In genomic region chr16:25080420-25081131, GRCh38 we compare ENCODE assay signal across 29 cellular contexts.
"Had no signal": no experiment of that assay in that cellular context is flagged by ENCODE, and none has a peak within 500 bp of the region (broad histone marks: within the 10 kb centered on the region; RNA-seq: fewer than 3 reads in every experiment).

No MANE protein-coding gene starts in this region.

- H3K4me1 ChIP-seq: stomach, suprapubic skin, thyroid gland, tibial artery, tibial nerve, transverse colon, upper lobe of left lung, upper lobe of right lung, uterus, vagina had no signal

- H3K27me3 ChIP-seq: stomach, suprapubic skin, testis, thyroid gland, tibial artery, tibial nerve, transverse colon, upper lobe of left lung, upper lobe of right lung, uterus, vagina had no signal

- H3K27me3 Mint-ChIP-seq: stimulated activated memory B cell treated with anti-CD40 and anti-IgM and Interleukin-4, amounts not matched to agents 10 μg/mL and 1 μg/mL and 100 μg/mL, for 72 hours; stimulated activated naive B cell treated with anti-CD40 and anti-IgM and Interleukin-4, amounts not matched to agents 10 μg/mL and 1 μg/mL and 100 μg/mL, for 72 hours; stimulated activated naive CD8-positive, alpha-beta T cell treated with anti-CD3 and anti-CD28 coated beads, Interleukin-15, amount 100 ng/mL, for 72 hours; stimulated activated naive CD8-positive, alpha-beta T cell treated with anti-CD3 and anti-CD28 coated beads, Interleukin-15, Interleukin-2, amounts not matched to agents 100 ng/mL and 50 ng/mL, for 24 hours; type B pancreatic cell had no signal

- H3K36me3 Mint-ChIP-seq: stimulated activated effector memory CD8-positive, alpha-beta T cell treated with anti-CD3 and anti-CD28 coated beads, Interleukin-12 subunit alpha, Interleukin-12 subunit beta, amount 100 ng/mL, for 72 hours; stimulated activated memory B cell treated with anti-CD40 and anti-IgM and Interleukin-4, amounts not matched to agents 10 μg/mL and 1 μg/mL and 100 μg/mL, for 72 hours; stimulated activated naive B cell treated with anti-CD40 and anti-IgM and Interleukin-4, amounts not matched to agents 10 μg/mL and 1 μg/mL and 100 μg/mL, for 72 hours; type B pancreatic cell had no signal

- H3K9me3 Mint-ChIP-seq: stimulated activated effector memory CD8-positive, alpha-beta T cell treated with anti-CD3 and anti-CD28 coated beads, Interleukin-12 subunit alpha, Interleukin-12 subunit beta, amount 100 ng/mL, for 72 hours; stimulated activated memory B cell treated with anti-CD40 and anti-IgM and Interleukin-4, amounts not matched to agents 10 μg/mL and 1 μg/mL and 100 μg/mL, for 72 hours; stimulated activated naive B cell treated with anti-CD40 and anti-IgM and Interleukin-4, amounts not matched to agents 10 μg/mL and 1 μg/mL and 100 μg/mL, for 72 hours; stimulated activated naive CD8-positive, alpha-beta T cell treated with anti-CD3 and anti-CD28 coated beads, Interleukin-15, amount 100 ng/mL, for 72 hours; stimulated activated naive CD8-positive, alpha-beta T cell treated with anti-CD3 and anti-CD28 coated beads, Interleukin-15, Interleukin-2, amounts not matched to agents 100 ng/mL and 50 ng/mL, for 24 hours; type B pancreatic cell had no signal

- H3K9me3 ChIP-seq: stomach, suprapubic skin, testis, thoracic aorta, thyroid gland, tibial artery, tibial nerve, transverse colon, upper lobe of left lung, upper lobe of right lung, uterus, vagina had no signal

- H3K4me1 Mint-ChIP-seq: stimulated activated effector memory CD8-positive, alpha-beta T cell treated with anti-CD3 and anti-CD28 coated beads, Interleukin-12 subunit alpha, Interleukin-12 subunit beta, amount 100 ng/mL, for 72 hours; stimulated activated memory B cell treated with anti-CD40 and anti-IgM and Interleukin-4, amounts not matched to agents 10 μg/mL and 1 μg/mL and 100 μg/mL, for 72 hours; stimulated activated naive CD8-positive, alpha-beta T cell treated with anti-CD3 and anti-CD28 coated beads, Interleukin-15, amount 100 ng/mL, for 72 hours had no signal

- H3K27ac ChIP-seq: stomach, suprapubic skin, testis, thoracic aorta, thyroid gland, tibial artery, tibial nerve, transverse colon, upper lobe of left lung, upper lobe of right lung, uterus, vagina had no signal

- H3K4me3 Mint-ChIP-seq: stimulated activated effector memory CD8-positive, alpha-beta T cell treated with anti-CD3 and anti-CD28 coated beads, Interleukin-12 subunit alpha, Interleukin-12 subunit beta, amount 100 ng/mL, for 72 hours; stimulated activated memory B cell treated with anti-CD40 and anti-IgM and Interleukin-4, amounts not matched to agents 10 μg/mL and 1 μg/mL and 100 μg/mL, for 72 hours; stimulated activated naive B cell treated with anti-CD40 and anti-IgM and Interleukin-4, amounts not matched to agents 10 μg/mL and 1 μg/mL and 100 μg/mL, for 72 hours; stimulated activated naive CD8-positive, alpha-beta T cell treated with anti-CD3 and anti-CD28 coated beads, Interleukin-15, amount 100 ng/mL, for 72 hours; stimulated activated naive CD8-positive, alpha-beta T cell treated with anti-CD3 and anti-CD28 coated beads, Interleukin-15, Interleukin-2, amounts not matched to agents 100 ng/mL and 50 ng/mL, for 24 hours; type B pancreatic cell had no signal

- ATAC-seq: stimulated activated effector memory CD8-positive, alpha-beta T cell treated with anti-CD3 and anti-CD28 coated beads, Interleukin-12 subunit alpha, Interleukin-12 subunit beta, amount 100 ng/mL, for 72 hours; stimulated activated memory B cell treated with anti-CD40 and anti-IgM and Interleukin-4, amounts not matched to agents 10 μg/mL and 1 μg/mL and 100 μg/mL, for 72 hours; stimulated activated naive CD8-positive, alpha-beta T cell treated with anti-CD3 and anti-CD28 coated beads, Interleukin-15, amount 100 ng/mL, for 72 hours; stimulated activated naive CD8-positive, alpha-beta T cell treated with anti-CD3 and anti-CD28 coated beads, Interleukin-15, Interleukin-2, amounts not matched to agents 100 U/mL and 50 U/mL, for 24 hours; upper lobe of right lung had no signal

- FAIRE-seq: urothelium cell line had no signal

- DNase-seq: stimulated activated CD4-positive, alpha-beta T cell treated with anti-CD3 and anti-CD28 coated beads, Interleukin-2, amount 100 ng/mL, for 48 hours; stimulated activated CD4-positive, alpha-beta T cell treated with anti-CD3 and anti-CD28 coated beads, Interleukin-4, amount 100 ng/mL, for 1 hour; stimulated activated CD4-positive, alpha-beta T cell treated with anti-CD3 and anti-CD28 coated beads, Interleukin-4, amount 100 ng/mL, for 24 hours; stimulated activated CD4-positive, alpha-beta T cell treated with anti-CD3 and anti-CD28 coated beads, Interleukin-4, amount 100 ng/mL, for 4 hours; stimulated activated CD8-positive, alpha-beta memory T cell treated with anti-CD3 and anti-CD28 coated beads, Interleukin-4, amount 100 ng/mL, for 48 hours; stimulated activated naive B cell treated with anti-CD40 and anti-IgM and Interleukin-4, amounts not matched to agents 10 μg/mL and 1 μg/mL and 100 μg/mL, for 72 hours; stimulated activated naive CD4-positive, alpha-beta T cell; stimulated activated naive CD4-positive, alpha-beta T cell treated with Interleukin-2 at 50 U/mL for 16 hours; stimulated activated naive CD8-positive, alpha-beta T cell treated with anti-CD3 and anti-CD28 coated beads, Interleukin-15, amount 100 ng/mL, for 72 hours; stimulated activated naive CD8-positive, alpha-beta T cell treated with anti-CD3 and anti-CD28 coated beads, Interleukin-15, Interleukin-2, amounts not matched to agents 100 U/mL and 50 U/mL, for 24 hours; stomach; substantia nigra; testis; thyroid gland; tibial artery; transverse colon; trophoblast cell; upper lobe of left lung; upper lobe of right lung; uterus had no signal

- H3K27ac Mint-ChIP-seq: stimulated activated effector memory CD8-positive, alpha-beta T cell treated with anti-CD3 and anti-CD28 coated beads, Interleukin-12 subunit alpha, Interleukin-12 subunit beta, amount 100 ng/mL, for 72 hours; stimulated activated memory B cell treated with anti-CD40 and anti-IgM and Interleukin-4, amounts not matched to agents 10 μg/mL and 1 μg/mL and 100 μg/mL, for 72 hours; stimulated activated naive B cell treated with anti-CD40 and anti-IgM and Interleukin-4, amounts not matched to agents 10 μg/mL and 1 μg/mL and 100 μg/mL, for 72 hours; stimulated activated naive CD8-positive, alpha-beta T cell treated with anti-CD3 and anti-CD28 coated beads, Interleukin-15, amount 100 ng/mL, for 72 hours; stimulated activated naive CD8-positive, alpha-beta T cell treated with anti-CD3 and anti-CD28 coated beads, Interleukin-15, Interleukin-2, amounts not matched to agents 100 ng/mL and 50 ng/mL, for 24 hours; type B pancreatic cell had no signal

- H3K36me3 ChIP-seq: stomach, suprapubic skin, thoracic aorta, thyroid gland, tibial artery, transverse colon, upper lobe of left lung, upper lobe of right lung, uterus, vagina had no signal

- H3K4me3 ChIP-seq: stomach, suprapubic skin, testis, thoracic aorta, thyroid gland, tibial artery, tibial nerve, transverse colon, upper lobe of left lung, upper lobe of right lung, uterus, vagina had no signal
